9 cellular contexts compared by ENCODE assay signal in the genomic region with DNA sequence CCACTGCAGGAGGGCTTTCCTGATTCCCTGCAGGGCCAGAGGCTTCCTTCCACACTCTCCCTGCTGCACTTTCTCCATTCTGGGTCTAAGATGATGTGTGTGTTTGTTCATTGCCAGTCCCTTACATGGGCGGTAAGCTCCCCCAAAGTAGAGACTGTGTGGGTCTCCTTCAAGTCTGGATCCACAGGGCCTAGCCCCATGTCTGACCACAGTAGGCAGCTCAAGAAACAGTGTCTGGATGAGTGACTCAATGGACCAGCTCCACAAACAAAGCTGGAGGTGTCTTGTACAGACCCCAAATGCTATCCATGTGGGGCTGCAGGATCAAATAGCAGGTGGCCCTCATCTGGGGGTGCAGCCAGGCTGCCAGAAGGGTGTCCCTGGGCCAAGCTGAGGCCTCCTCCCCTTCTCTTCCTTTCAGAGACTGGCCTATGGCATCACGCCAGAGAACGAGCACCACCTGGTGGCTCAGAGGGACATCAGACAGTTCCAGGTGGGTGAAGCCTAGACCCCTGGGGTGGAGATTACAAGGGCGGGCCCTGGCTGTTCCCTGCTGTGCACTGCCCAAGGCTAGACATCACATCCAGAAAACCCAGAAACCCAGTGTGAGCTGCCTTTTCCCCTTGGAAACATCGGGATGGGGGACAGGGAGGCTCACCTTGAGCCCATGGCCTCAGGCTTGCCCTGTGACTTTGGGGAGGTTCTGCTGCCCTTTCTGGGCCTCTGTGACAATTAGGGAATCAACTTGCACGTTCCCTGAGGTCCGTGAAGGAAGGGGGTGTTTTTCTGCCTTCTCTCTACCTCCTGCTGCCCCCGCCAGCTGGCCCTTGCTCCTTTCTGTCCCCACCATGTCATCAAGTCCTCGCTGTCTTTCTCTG. TPM values are rescaled to one million over a fixed set of nuclear protein-coding genes. Genes with fewer than 3 reads are reported as not detected.
DNase-seq lines count a peak whose midpoint lies in the region; ATAC-seq, FAIRE-seq and TF ChIP-seq lines count a peak whose summit lies in the region.
"Had no signal": no experiment of that assay in that cellular context is flagged by ENCODE, and none has a peak within 500 bp of the region (broad histone marks: within the 10 kb centered on the region; RNA-seq: fewer than 3 reads in every experiment).

No MANE protein-coding gene starts in this region.

- H3K27me3 ChIP-seq in bronchial epithelial cell (ENCODE audit: control insufficient read depth, insufficient read depth, low read length) (no peaks in the 10 kb centered on the region), lower lobe of right lung (ENCODE audit: low read depth) (no peaks in the 10 kb centered on the region)

- no peaks in the 10 kb centered on the region for H3K9me3 ChIP-seq in lower lobe of right lung

- no peaks in the 10 kb centered on the region for H3K36me3 ChIP-seq in bronchial epithelial cell (ENCODE audit: control insufficient read depth, insufficient read depth, low read length)
- no peaks in the 10 kb centered on the region for H3K36me3 ChIP-seq in lower lobe of right lung

- H3K4me3 ChIP-seq in bronchial epithelial cell (ENCODE audit: low read depth, low read length) (no peak overlapping the region), lower lobe of right lung (no peak overlapping the region)

- FAIRE-seq in bronchial epithelial cell (lab: Jason Lieb, UNC): peak; percentile 75
- FAIRE-seq: TTC549 had no signal

- TF ChIP-seq CTCF in bronchial epithelial cell (IDR thresholded peaks at IDR 0.05; ENCODE audit: insufficient read depth, low read length, severe bottlenecking) (peak; percentile 81), lower lobe of right lung (IDR thresholded peaks at IDR 0.05) (peak; percentile 65)

- DNase-seq in DMS153 treated with DMSO at 0.1 percent for 48 hours (lab: John Stamatoyannopoulos, UW; ENCODE audit: unreplicated experiment) (peak; percentile 44), HUDEP-2 (lab: John Stamatoyannopoulos, UW; ENCODE audit: unreplicated experiment in 76 of 76) (peak in 57 of 76 experiments; percentile 2 to 67 (median 30)), SHP77 treated with DMSO at 0.1 percent for 48 hours (lab: John Stamatoyannopoulos, UW) (peak; percentile 12), bronchial epithelial cell (ENCODE audit: low read depth) (peak; percentile 39), lower lobe of right lung (peak; percentile 72), GF-D8 (lab: John Stamatoyannopoulos, UW) (no peak)
- DNase-seq in stimulated activated naive CD8-positive, alpha-beta T cell treated with anti-CD3 and anti-CD28 coated beads, Interleukin-15, Interleukin-2, amounts not matched to agents 100 U/mL and 50 U/mL, for 24 hours: peak; percentile 49

- H3K27ac ChIP-seq in lower lobe of right lung: no peak overlapping the region

- intact Hi-C loops in lower lobe of right lung (cut with DNase I): loop anchor here (10.0 kb wide), 1 partner anchor 237 kb away; no protein-coding TSS in a partner anchor

- ATAC-seq in GM19438 (IDR thresholded peaks at IDR 0.05; ENCODE audit: low read depth, unreplicated experiment) (peak; percentile 86), lower lobe of right lung (peak; percentile 74 to 78)
- ATAC-seq in stimulated activated naive CD8-positive, alpha-beta T cell treated with anti-CD3 and anti-CD28 coated beads, Interleukin-15, Interleukin-2, amounts not matched to agents 100 U/mL and 50 U/mL, for 24 hours: no peak

- no peaks in the 10 kb centered on the region for H3K4me1 ChIP-seq in lower lobe of right lung

RNA-seq across cellular contexts. Expression of a gene that starts 45.9 kb away (rescaled TPM):
- total RNA-seq in bronchial epithelial cell: 0.26 and 0.38 TPM in 2 replicates
- not detected for total RNA-seq in lower lobe of right lung
